ENCODE assay signal across 20 cellular contexts in genomic region chr2:238149841-238150572, GRCh38. TPM values are rescaled to one million over a fixed set of nuclear protein-coding genes. Genes with fewer than 3 reads are reported as not detected.
"Had no signal": no experiment of that assay in that cellular context is flagged by ENCODE, and none has a peak within 500 bp of the region (broad histone marks: within the 10 kb centered on the region; RNA-seq: fewer than 3 reads in every experiment).

No MANE protein-coding gene starts in this region.

- H3K4me1 ChIP-seq: ascending aorta, foreskin keratinocyte, lower lobe of right lung, testis, upper lobe of left lung had no signal

- H3K36me3 ChIP-seq: lower lobe of right lung, upper lobe of left lung had no signal

- DNase-seq: activated CD4-positive, alpha-beta T cell treated with anti-CD3 and anti-CD28 coated beads for 1 hour; activated CD4-positive, alpha-beta T cell treated with anti-CD3 and anti-CD28 coated beads, Interleukin-2, amount 50 U/mL, for 4 hours; activated CD8-positive, alpha-beta memory T cell treated with anti-CD3 and anti-CD28 coated beads, Interleukin-2, amount 10 ng/mL, durations not matched to agents 7 days and 5 days; activated naive CD4-positive, alpha-beta T cell treated with anti-CD3 and anti-CD28 coated beads, Interleukin-2, amount 10 ng/mL, durations not matched to agents 7 days and 5 days; activated T-cell treated with anti-CD3 and anti-CD28 coated beads, Interleukin-2, amount 50 U/mL, for 1 hour; effector memory CD4-positive, alpha-beta T cell; foreskin keratinocyte; head of caudate nucleus; immature natural killer cell; lower lobe of right lung; naive B cell; stimulated activated CD4-positive, alpha-beta T cell treated with anti-CD3 and anti-CD28 coated beads, Interleukin-4, amount 100 ng/mL, for 4 hours; stimulated activated CD8-positive, alpha-beta memory T cell treated with anti-CD3 and anti-CD28 coated beads, Interleukin-4, amount 100 ng/mL, for 48 hours; T1000; testis had no signal

- H3K9me3 ChIP-seq: ascending aorta, lower lobe of right lung, testis, upper lobe of left lung had no signal

- H3K27me3 ChIP-seq: ascending aorta, foreskin keratinocyte, testis, upper lobe of left lung had no signal

- H3K4me3 ChIP-seq: ascending aorta, lower lobe of right lung, smooth muscle cell, testis, upper lobe of left lung had no signal

- ATAC-seq: activated CD8-positive, alpha-beta memory T cell treated with anti-CD3 and anti-CD28 coated beads, Interleukin-2, amount 10 ng/mL, durations not matched to agents 7 days and 5 days; foreskin keratinocyte had no signal

- H3K27ac ChIP-seq: ascending aorta, foreskin keratinocyte, lower lobe of right lung, testis, upper lobe of left lung had no signal

RNA-seq across cellular contexts. Expression of gene ERFE, which starts 8.8 kb away (rescaled TPM):
- total RNA-seq: activated CD8-positive, alpha-beta memory T cell treated with anti-CD3 and anti-CD28 coated beads, Interleukin-2, amount 10 ng/mL, durations not matched to agents 7 days and 5 days; lower lobe of right lung; smooth muscle cell had no signal

RNA-seq across cellular contexts. Expression of gene KLHL30, which starts 11.5 kb away (rescaled TPM):
- total RNA-seq: activated CD8-positive, alpha-beta memory T cell treated with anti-CD3 and anti-CD28 coated beads, Interleukin-2, amount 10 ng/mL, durations not matched to agents 7 days and 5 days; activated T-helper 2 cell treated with anti-CD3 and anti-CD28 coated beads, Interferon-gamma antibody, Interleukin-2, Interleukin-4, amounts not matched to agents 10 μg/mL and 5 μg/mL and 100 μg/mL, durations not matched to agents 14 hours and 24 hours and 36 hours; cerebellum; foreskin keratinocyte had no signal
- polyA plus RNA-seq: foreskin keratinocyte, immature natural killer cell, smooth muscle cell had no signal

RNA-seq across cellular contexts. Expression of gene ESPNL, which starts 49.9 kb away (rescaled TPM):
- total RNA-seq: ascending aorta had no signal
- polyA plus RNA-seq: immature natural killer cell, smooth muscle cell had no signal
